1 cellular context compared by ENCODE assay signal in the genomic region with DNA sequence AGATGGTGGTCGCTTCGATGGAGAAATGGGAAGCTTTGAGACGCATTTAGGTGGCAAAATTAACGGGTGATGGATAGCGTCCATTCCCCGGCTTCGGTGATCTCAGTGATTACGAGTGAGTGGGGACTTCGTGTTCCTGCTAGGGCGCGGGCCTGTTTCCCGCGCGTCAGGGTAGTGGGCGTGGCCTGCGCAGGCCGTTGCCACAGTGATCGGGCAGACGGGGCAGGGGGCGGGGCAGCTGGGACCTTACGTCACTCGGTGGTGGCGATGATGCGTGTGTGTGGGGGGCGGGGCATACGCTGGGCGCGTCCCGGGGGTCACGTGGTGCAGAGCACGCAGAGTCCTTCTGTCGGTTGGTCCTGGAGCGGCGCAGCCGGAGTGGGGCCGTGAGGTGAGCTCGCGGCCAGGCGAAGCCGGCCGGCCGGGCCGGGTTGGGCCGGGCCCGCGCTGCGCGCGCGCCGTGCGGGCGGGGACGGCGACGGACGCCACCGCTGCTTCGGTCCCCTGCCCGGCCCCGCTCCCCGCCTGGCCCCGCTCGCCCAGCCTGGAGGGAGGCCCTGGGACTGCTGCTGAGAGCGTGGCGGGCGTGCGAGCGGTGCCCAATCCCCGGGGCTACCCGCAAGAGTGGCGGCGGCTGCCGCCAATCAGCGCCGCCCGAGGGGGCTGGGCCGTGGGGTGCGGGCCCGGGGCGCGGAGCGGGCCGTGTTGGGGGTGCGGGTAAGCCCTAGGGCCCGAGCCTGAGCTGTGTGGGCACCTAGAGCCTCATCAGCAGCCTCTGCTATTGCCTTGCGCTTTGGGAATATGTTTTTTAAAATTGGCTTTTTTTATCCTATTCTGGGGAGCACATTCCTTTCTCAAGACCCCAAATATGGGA.
TF ChIP-seq lines count a peak whose summit lies in the region.

A gene (plus strand): TSS at position 327 of the 874 bp plus-strand sequence. CDS start 29,508 bp downstream, outside the sequence.

TF ChIP-seq in HEK293, 187 proteins besides CTCF, POLR2A, EP300 and RAD21 (continued from another document):
- TF ChIP-seq, protein P1, sequence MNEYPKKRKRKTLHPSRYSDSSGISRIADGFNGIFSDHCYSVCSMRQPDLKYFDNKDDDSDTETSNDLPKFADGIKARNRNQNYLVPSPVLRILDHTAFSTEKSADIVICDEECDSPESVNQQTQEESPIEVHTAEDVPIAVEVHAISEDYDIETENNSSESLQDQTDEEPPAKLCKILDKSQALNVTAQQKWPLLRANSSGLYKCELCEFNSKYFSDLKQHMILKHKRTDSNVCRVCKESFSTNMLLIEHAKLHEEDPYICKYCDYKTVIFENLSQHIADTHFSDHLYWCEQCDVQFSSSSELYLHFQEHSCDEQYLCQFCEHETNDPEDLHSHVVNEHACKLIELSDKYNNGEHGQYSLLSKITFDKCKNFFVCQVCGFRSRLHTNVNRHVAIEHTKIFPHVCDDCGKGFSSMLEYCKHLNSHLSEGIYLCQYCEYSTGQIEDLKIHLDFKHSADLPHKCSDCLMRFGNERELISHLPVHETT (tag by site-specific recombination; IDR thresholded peaks at IDR 0.05), result peak; percentile 85
- TF ChIP-seq ZNF24 (tag by site-specific recombination; IDR thresholded peaks at IDR 0.05) (peak; percentile 90), MYNN (tag by site-specific recombination; IDR thresholded peaks at IDR 0.05; ENCODE audit: borderline replicate concordance) (no peak), SETDB1 (IDR thresholded peaks at IDR 0.05; ENCODE audit: insufficient read length, low read length) (peak; percentile 88), ZNF223 (tag by site-specific recombination; IDR thresholded peaks at IDR 0.05) (0 out of 2 replicates have a peak, but pooled peaks have one; percentile 68), ZNF202 (tag by site-specific recombination; IDR thresholded peaks at IDR 0.05; ENCODE audit: borderline replicate concordance) (no peak), ZNF701 (tag by site-specific recombination; IDR thresholded peaks at IDR 0.05) (0 out of 2 replicates have a peak, but pooled peaks have one; percentile 15), ZNF10 (tag by site-specific recombination; IDR thresholded peaks at IDR 0.05) (peak; percentile 62; the same call in 1 of the 2 replicates), SP2 (tag by site-specific recombination; IDR thresholded peaks at IDR 0.05) (peak; percentile 82), ZNF335 (tag by site-specific recombination; conservative IDR thresholded peaks at IDR 0.05) (peak; percentile 93), SP3 (tag by site-specific recombination; IDR thresholded peaks at IDR 0.05) (peak; percentile 94), SP7 (tag by site-specific recombination; IDR thresholded peaks at IDR 0.05) (peak; percentile 83; the same call in 1 of the 2 replicates), GLIS2 (tag by site-specific recombination; IDR thresholded peaks at IDR 0.05) (peak; percentile 49), ZNF423 (tag by site-specific recombination; IDR thresholded peaks at IDR 0.05) (no peak)
- TF ChIP-seq, protein P2, sequence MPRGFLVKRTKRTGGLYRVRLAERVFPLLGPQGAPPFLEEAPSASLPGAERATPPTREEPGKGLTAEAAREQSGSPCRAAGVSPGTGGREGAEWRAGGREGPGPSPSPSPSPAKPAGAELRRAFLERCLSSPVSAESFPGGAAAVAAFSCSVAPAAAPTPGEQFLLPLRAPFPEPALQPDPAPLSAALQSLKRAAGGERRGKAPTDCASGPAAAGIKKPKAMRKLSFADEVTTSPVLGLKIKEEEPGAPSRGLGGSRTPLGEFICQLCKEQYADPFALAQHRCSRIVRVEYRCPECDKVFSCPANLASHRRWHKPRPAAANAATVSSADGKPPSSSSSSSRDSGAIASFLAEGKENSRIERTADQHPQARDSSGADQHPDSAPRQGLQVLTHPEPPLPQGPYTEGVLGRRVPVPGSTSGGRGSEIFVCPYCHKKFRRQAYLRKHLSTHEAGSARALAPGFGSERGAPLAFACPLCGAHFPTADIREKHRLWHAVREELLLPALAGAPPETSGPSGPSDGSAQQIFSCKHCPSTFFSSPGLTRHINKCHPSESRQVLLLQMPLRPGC (tag by site-specific recombination; IDR thresholded peaks at IDR 0.05), result peak; percentile 58
- TF ChIP-seq, protein P3, sequence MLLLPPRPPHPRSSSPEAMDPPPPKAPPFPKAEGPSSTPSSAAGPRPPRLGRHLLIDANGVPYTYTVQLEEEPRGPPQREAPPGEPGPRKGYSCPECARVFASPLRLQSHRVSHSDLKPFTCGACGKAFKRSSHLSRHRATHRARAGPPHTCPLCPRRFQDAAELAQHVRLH (tag by site-specific recombination; IDR thresholded peaks at IDR 0.05), result peak; percentile 39; the same call in 1 of the 2 replicates
- TF ChIP-seq, protein P4, sequence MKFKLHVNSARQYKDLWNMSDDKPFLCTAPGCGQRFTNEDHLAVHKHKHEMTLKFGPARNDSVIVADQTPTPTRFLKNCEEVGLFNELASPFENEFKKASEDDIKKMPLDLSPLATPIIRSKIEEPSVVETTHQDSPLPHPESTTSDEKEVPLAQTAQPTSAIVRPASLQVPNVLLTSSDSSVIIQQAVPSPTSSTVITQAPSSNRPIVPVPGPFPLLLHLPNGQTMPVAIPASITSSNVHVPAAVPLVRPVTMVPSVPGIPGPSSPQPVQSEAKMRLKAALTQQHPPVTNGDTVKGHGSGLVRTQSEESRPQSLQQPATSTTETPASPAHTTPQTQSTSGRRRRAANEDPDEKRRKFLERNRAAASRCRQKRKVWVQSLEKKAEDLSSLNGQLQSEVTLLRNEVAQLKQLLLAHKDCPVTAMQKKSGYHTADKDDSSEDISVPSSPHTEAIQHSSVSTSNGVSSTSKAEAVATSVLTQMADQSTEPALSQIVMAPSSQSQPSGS (tag by site-specific recombination; IDR thresholded peaks at IDR 0.05; ENCODE audit: low read depth), result peak; percentile 96
- TF ChIP-seq, protein P5, sequence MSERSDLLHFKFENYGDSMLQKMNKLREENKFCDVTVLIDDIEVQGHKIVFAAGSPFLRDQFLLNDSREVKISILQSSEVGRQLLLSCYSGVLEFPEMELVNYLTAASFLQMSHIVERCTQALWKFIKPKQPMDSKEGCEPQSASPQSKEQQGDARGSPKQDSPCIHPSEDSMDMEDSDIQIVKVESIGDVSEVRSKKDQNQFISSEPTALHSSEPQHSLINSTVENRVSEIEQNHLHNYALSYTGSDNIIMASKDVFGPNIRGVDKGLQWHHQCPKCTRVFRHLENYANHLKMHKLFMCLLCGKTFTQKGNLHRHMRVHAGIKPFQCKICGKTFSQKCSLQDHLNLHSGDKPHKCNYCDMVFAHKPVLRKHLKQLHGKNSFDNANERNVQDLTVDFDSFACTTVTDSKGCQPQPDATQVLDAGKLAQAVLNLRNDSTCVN (tag by site-specific recombination; optimal IDR thresholded peaks at IDR 0.05), result peak; percentile 70
